ENCODE assay signal across 8 cellular contexts in the genomic region with DNA sequence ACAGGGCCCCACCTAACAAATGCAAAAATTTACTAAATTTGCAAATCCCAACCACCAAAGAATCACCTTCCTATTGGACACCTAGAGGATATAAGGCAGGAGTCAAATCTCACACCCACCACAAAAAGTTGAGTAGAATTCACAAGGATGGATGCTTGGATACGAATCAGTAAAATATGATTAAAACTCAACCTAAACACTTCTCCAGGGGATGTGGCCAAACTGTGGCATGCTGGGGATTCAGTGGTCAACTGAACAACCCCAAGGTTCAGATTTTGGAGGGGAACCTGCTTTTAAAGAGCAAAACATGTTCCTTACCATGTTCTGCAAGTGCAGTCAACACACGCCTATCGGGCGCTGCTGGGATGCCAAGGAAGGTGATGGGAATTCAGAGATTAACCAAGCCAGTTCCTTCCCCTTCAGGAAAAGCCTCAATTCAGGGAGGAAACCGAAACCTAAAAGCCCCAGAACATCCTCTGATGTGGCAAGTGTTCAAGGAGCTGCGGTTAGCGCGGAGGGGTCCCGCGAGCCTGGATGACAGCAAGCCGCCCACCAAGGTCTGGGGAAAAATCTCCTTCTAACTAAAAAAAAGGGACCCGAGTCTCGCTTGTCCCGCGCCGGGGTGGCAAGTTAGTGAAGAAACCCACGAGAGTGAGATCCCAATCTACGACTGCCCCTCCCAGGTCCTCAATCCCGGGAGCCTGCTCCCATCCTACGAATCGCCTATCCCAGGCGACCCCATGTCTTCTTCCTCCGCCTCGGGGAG. TPM values are rescaled to one million over a fixed set of nuclear protein-coding genes. Genes with fewer than 3 reads are reported as not detected.
DNase-seq lines count a peak whose midpoint lies in the region; ATAC-seq and TF ChIP-seq lines count a peak whose summit lies in the region.

No MANE protein-coding gene starts in this region.

- TF ChIP-seq CTCF in HFFc6 (IDR thresholded peaks at IDR 0.05) (peak; percentile 15; the same call in 1 of the 2 replicates), lower lobe of right lung (IDR thresholded peaks at IDR 0.05) (no peak), testis (IDR thresholded peaks at IDR 0.05) (no peak), omental fat pad (IDR thresholded peaks at IDR 0.05) (no peak)

- H3K4me1 ChIP-seq in lower lobe of right lung: peaks cover 65% of the 10 kb centered on the region
- peaks cover 10% of the 10 kb centered on the region for H3K4me1 ChIP-seq in testis

- CTCF ChIA-PET in T-cell (lab: Charles Lee): interaction anchor here in 1 of 2 donors (0.7 kb wide), 1 partner anchor 60 kb away, joined by 3 read pairs; no protein-coding TSS in a partner anchor

- intact Hi-C loops in lower lobe of right lung (cut with DNase I) (no loop called here), testis (cut with DNase I; ENCODE audit: low total_unique reads) (no loop called here)

- peaks cover 9% of the 10 kb centered on the region for H3K36me3 ChIP-seq in lower lobe of right lung
- H3K36me3 ChIP-seq in testis (ENCODE audit: low read depth, missing control alignments): no peaks in the 10 kb centered on the region

- H3K36me3 Mint-ChIP-seq in HFFc6 (ENCODE audit: low read depth) (no peaks in the 10 kb centered on the region), T-cell (peaks cover 21% of the 10 kb centered on the region)

- POLR2A ChIA-PET in T-cell (lab: Charles Lee): interaction anchor here (0.6 to 1.0 kb wide), 3 partner anchors 22 to 264 kb away, joined by 3 to 4 read pairs (median 3); no protein-coding TSS in a partner anchor

- H3K9me3 ChIP-seq in lower lobe of right lung (no peaks in the 10 kb centered on the region), testis (no peaks in the 10 kb centered on the region)

- H3K9me3 Mint-ChIP-seq in HFFc6 (no peaks in the 10 kb centered on the region), T-cell (no peaks in the 10 kb centered on the region)

- H3K27ac ChIP-seq in lower lobe of right lung (peak overlapping the region; percentile 96), testis (peak overlapping the region; percentile 96 to 98)

- DNase-seq in ELR (ENCODE audit: low read depth) (peak; percentile 82), HFFc6 (peak; percentile 23), T-cell (peak in 17 of 34 experiments; percentile 15 to 60 (median 29)), dermis blood vessel endothelial cell (peak; percentile 45), lower lobe of right lung (peak; percentile 61), testis (peak; percentile 50), amniotic stem cell (lab: John Stamatoyannopoulos, UW) (no peak), omental fat pad (ENCODE audit: low spot score) (no peak)

- TF ChIP-seq POLR2A in testis (IDR thresholded peaks at IDR 0.05): no peak

- H3K4me1 Mint-ChIP-seq in HFFc6 (ENCODE audit: low read depth): peaks cover 26% of the 10 kb centered on the region
- H3K4me1 Mint-ChIP-seq in T-cell: peaks cover 42 to 51% (median 48%) of the 10 kb centered on the region in 3 donors

- H3K27ac Mint-ChIP-seq in HFFc6 (peak overlapping the region; percentile 63), T-cell (peak overlapping the region; percentile 98)

- H3K4me3 Mint-ChIP-seq in HFFc6: peak overlapping the region; percentile 98
- H3K4me3 Mint-ChIP-seq in T-cell: peak overlapping the region; percentile 90 to 97 (median 93)

- H3K27me3 Mint-ChIP-seq in HFFc6 (ENCODE audit: insufficient read depth) (no peaks in the 10 kb centered on the region; the same call in 1 of the 2 replicates), T-cell (no peaks in the 10 kb centered on the region)

- 1% methylated on average over 17 to 24 of the region's 24 CpGs for WGBS in testis, 2 donors

- H3K4me3 ChIP-seq in lower lobe of right lung (peak overlapping the region; percentile 96), testis (peak overlapping the region; percentile 98 to 99)

- ATAC-seq in T-cell (replicated peaks in 1 of 4): peak; percentile 1 to 18 (median 6)
- peak; percentile 18 to 32 for ATAC-seq in lower lobe of right lung
- ATAC-seq in omental fat pad (ENCODE audit: low FRiP score): no peak

- H3K27me3 ChIP-seq in lower lobe of right lung (ENCODE audit: low read depth) (no peaks in the 10 kb centered on the region), testis (no peaks in the 10 kb centered on the region)

RNA-seq across cellular contexts. Expression of gene SAMHD1, which starts 0.9 kb away (rescaled TPM):
- 10 to 100 TPM; 19.4 to 31.3 (median 23.8) TPM for total RNA-seq in HFFc6 (2021; fragmentation: NEBNext Ultra II Directional; extraction: Animal tissue kit (Norgen Biotek cat#: 25700))
- total RNA-seq in T-cell (100 to 1,000 TPM; 218 to 437 (median 244) TPM), dermis blood vessel endothelial cell (54.5 and 57.6 TPM in 2 replicates), lower lobe of right lung (293 TPM), testis (10 to 100 TPM; 61.9 to 79.0 TPM), omental fat pad (100 to 1,000 TPM; 295 to 471 (median 350) TPM)
- 38.7 TPM for polyA plus RNA-seq in testis (ENCODE audit: insufficient read depth, low read depth, low replicate concordance)

Comparison
In these comparisons a context has a peak if more than half of its experiments do, and no peak if none do; other contexts are left out.
1. DNase-seq: peak in ELR (single experiment), HFFc6 (single experiment), dermis blood vessel endothelial cell (single experiment), lower lobe of right lung (single experiment) and testis (single experiment); none in amniotic stem cell (single experiment) and omental fat pad (single experiment).